Comparison of ENCODE assay signal across 16 cellular contexts in the genomic region with DNA sequence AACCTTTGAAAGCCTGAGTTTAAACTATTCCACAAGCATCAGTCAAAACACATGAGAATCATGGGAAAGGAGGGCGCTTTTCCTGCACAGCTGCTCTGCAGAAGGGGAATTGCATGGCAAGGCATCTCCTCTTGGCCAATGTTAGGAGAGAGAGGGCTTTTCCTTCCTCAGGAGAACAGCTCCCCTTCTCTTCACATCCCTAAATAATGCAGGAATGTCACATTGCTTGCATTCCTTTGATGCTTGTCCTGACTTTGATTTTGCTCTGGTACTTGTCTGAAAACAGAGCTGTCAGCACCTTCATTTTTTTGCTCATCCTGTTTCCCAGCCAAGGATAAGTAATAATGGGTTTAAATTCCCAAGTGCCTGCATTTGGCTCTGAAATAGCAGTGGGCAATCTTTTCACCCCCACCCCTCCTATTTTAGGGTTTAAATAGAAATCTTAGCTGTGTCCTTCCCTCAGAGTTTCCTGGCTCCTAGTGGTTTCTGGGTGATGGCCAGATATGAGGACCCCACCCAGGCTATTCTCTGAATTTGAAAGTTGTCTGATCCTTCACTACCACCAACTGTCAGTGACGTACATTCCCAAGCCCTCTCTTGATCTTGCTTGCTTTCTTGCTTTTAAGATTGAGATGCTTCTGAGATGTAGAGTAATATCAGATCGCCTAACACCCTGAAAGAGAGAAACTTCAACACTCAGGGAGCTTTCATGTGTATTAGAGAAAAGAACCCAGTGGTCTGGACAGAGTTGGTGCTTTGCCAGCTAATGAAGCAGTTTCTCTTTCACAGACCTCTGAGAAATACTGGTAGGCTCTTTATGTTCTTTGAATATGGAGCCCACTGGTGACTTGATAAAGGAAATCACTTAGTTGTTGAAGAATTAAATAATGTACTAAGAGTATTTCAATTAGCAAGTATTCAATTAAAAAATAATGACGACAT.
DNase-seq lines count a peak whose midpoint lies in the region; ATAC-seq, FAIRE-seq and TF ChIP-seq lines count a peak whose summit lies in the region.
"Had no signal": no experiment of that assay in that cellular context is flagged by ENCODE, and none has a peak within 500 bp of the region (broad histone marks: within the 10 kb centered on the region; RNA-seq: fewer than 3 reads in every experiment).

No MANE protein-coding gene starts in this region.

- no peak overlapping the region for H2AFZ ChIP-seq in endothelial cell of umbilical vein (ENCODE audit: low read depth, low read length)

- no peaks in the 10 kb centered on the region for H3K36me3 Mint-ChIP-seq in stimulated activated memory B cell treated with anti-CD40 and anti-IgM and Interleukin-4, amounts not matched to agents 10 μg/mL and 1 μg/mL and 100 μg/mL, for 72 hours

- H3K4me3 ChIP-seq in cardiac muscle cell (no peak overlapping the region), endothelial cell of umbilical vein (replicated peaks in 1 of 3; ENCODE audit: insufficient read depth in 1 of 3, low read depth in 1 of 3, low read length in 3 of 3) (no peak overlapping the region), lower lobe of right lung (no peak overlapping the region), adrenal gland (no peak overlapping the region)
- H3K4me3 ChIP-seq: tibial nerve had no signal

- H3K9ac ChIP-seq in endothelial cell of umbilical vein (replicated peaks; ENCODE audit: extremely low read depth, insufficient read depth, low read length) = no peak overlapping the region

- WGBS in adrenal gland, 4 donors = 77 to 79% (median 78%) methylated on average over 4 of the region's 4 CpGs

- TF ChIP-seq POLR2A in endothelial cell of umbilical vein (IDR thresholded peaks at IDR 0.05; ENCODE audit: low read depth, low read length) (no peak), adrenal gland (IDR thresholded peaks at IDR 0.05) (no peak)

- H3K27me3 ChIP-seq in cardiac muscle cell = no peaks in the 10 kb centered on the region
- peaks cover 0 to 3% of the 10 kb centered on the region in 2 experiments for H3K27me3 ChIP-seq in endothelial cell of umbilical vein (ENCODE audit: control insufficient read depth in 2 of 2, insufficient read depth in 2 of 2, low read length in 2 of 2)
- H3K27me3 ChIP-seq in lower lobe of right lung (ENCODE audit: low read depth) = no peaks in the 10 kb centered on the region
- no peaks in the 10 kb centered on the region for H3K27me3 ChIP-seq in adrenal gland
- H3K27me3 ChIP-seq: tibial nerve had no signal

- no TSS peak for BruUV-seq in endothelial cell of umbilical vein (replicated peaks; lab: Mats Ljungman, UMichigan)

- H3K4me1 ChIP-seq in cardiac muscle cell (ENCODE audit: low read depth) = peaks cover 10% of the 10 kb centered on the region
- no peaks in the 10 kb centered on the region for H3K4me1 ChIP-seq in endothelial cell of umbilical vein (ENCODE audit: control insufficient read depth, extremely low read depth, insufficient read depth, low read length)
- H3K4me1 ChIP-seq in lower lobe of right lung = no peaks in the 10 kb centered on the region
- no peaks in the 10 kb centered on the region for H3K4me1 ChIP-seq in adrenal gland (replicated peaks in 1 of 2)

- dilution Hi-C loops in endothelial cell of umbilical vein (cut with MboI; ENCODE audit: extremely low pct_ligation_motif_present, low sequenced_read_pairs) = no loop called here

- ATAC-seq in left ventricle myocardium superior (no peak), lower lobe of right lung (peak; percentile 29 to 38), GM19467 (IDR thresholded peaks at IDR 0.05; ENCODE audit: unreplicated experiment) (no peak)
- ATAC-seq in stimulated activated memory B cell treated with anti-CD40 and anti-IgM and Interleukin-4, amounts not matched to agents 10 μg/mL and 1 μg/mL and 100 μg/mL, for 72 hours = no peak
- ATAC-seq: esophagus mucosa, Panc1 had no signal

- H3K9me3 ChIP-seq in cardiac muscle cell (ENCODE audit: low read depth) = no peaks in the 10 kb centered on the region
- H3K9me3 ChIP-seq in endothelial cell of umbilical vein (replicated peaks; ENCODE audit: control insufficient read depth, insufficient read depth, low read length) = no peaks in the 10 kb centered on the region
- H3K9me3 ChIP-seq in lower lobe of right lung = no peaks in the 10 kb centered on the region
- no peaks in the 10 kb centered on the region for H3K9me3 ChIP-seq in adrenal gland (replicated peaks in 1 of 3)
- H3K9me3 ChIP-seq: tibial nerve had no signal

- no peaks in the 10 kb centered on the region for H3K4me1 Mint-ChIP-seq in stimulated activated memory B cell treated with anti-CD40 and anti-IgM and Interleukin-4, amounts not matched to agents 10 μg/mL and 1 μg/mL and 100 μg/mL, for 72 hours
- H3K4me1 Mint-ChIP-seq: activated CD4-positive, alpha-beta memory T cell treated with anti-CD3 and anti-CD28 coated beads, Interleukin-2, amount 10 ng/mL, durations not matched to agents 7 days and 5 days had no signal

- POLR2A ChIA-PET in endothelial cell of umbilical vein (lab: Charles Lee) = no interaction called here

- no peaks in the 10 kb centered on the region for H3K79me2 ChIP-seq in endothelial cell of umbilical vein (ENCODE audit: control insufficient read depth, insufficient read depth, low read length)

- H3K27ac ChIP-seq in cardiac muscle cell (peak overlapping the region; percentile 74), endothelial cell of umbilical vein (ENCODE audit: insufficient read depth, low read depth, low read length) (no peak overlapping the region), lower lobe of right lung (no peak overlapping the region), adrenal gland (no peak overlapping the region)
- H3K27ac ChIP-seq: tibial nerve had no signal

- CTCF ChIA-PET in endothelial cell of umbilical vein (lab: Charles Lee) = interaction anchor here (0.9 to 1.4 kb wide), 4 partner anchors 12 to 44 kb away, joined by 3 read pairs; no protein-coding TSS in a partner anchor

- no peak overlapping the region for H3K4me3 Mint-ChIP-seq in stimulated activated memory B cell treated with anti-CD40 and anti-IgM and Interleukin-4, amounts not matched to agents 10 μg/mL and 1 μg/mL and 100 μg/mL, for 72 hours
- H3K4me3 Mint-ChIP-seq: activated CD4-positive, alpha-beta memory T cell treated with anti-CD3 and anti-CD28 coated beads, Interleukin-2, amount 10 ng/mL, durations not matched to agents 7 days and 5 days had no signal

- DNase-seq in cardiac muscle cell (ENCODE audit: low read depth in 1 of 2, low spot score in 1 of 2) = peak; percentile 64 to 74
- no peak for DNase-seq in left ventricle myocardium superior
- DNase-seq in endothelial cell of umbilical vein (ENCODE audit: low read depth, low spot score) = peak; percentile 14
- no peak for DNase-seq in lower lobe of right lung
- no peak for DNase-seq in UCSD-AML1 (lab: John Stamatoyannopoulos, UW; ENCODE audit: unreplicated experiment)
- DNase-seq in adrenal gland = no peak
- DNase-seq: activated CD4-positive, alpha-beta memory T cell treated with anti-CD3 and anti-CD28 coated beads, Interleukin-2, amount 10 ng/mL, durations not matched to agents 7 days and 5 days; activated effector memory CD4-positive, alpha-beta T cell treated with Interleukin-2 at 50 U/mL for 16 hours; central memory CD4-positive, alpha-beta T cell; kidney glomerular epithelial cell; MV-4-11 had no signal

- no peak for FAIRE-seq in endothelial cell of umbilical vein (lab: Jason Lieb, UNC)

- intact Hi-C loops in left ventricle myocardium superior (cut with micrococcal nuclease) = no loop called here
- intact Hi-C loops in endothelial cell of umbilical vein (cut with micrococcal nuclease) = no loop called here
- intact Hi-C loops in lower lobe of right lung (cut with DNase I) = no loop called here
- intact Hi-C loops in adrenal gland (cut with DNase I) = no loop called here

- H3K9me3 Mint-ChIP-seq in stimulated activated memory B cell treated with anti-CD40 and anti-IgM and Interleukin-4, amounts not matched to agents 10 μg/mL and 1 μg/mL and 100 μg/mL, for 72 hours = no peaks in the 10 kb centered on the region
- H3K9me3 Mint-ChIP-seq: activated CD4-positive, alpha-beta memory T cell treated with anti-CD3 and anti-CD28 coated beads, Interleukin-2, amount 10 ng/mL, durations not matched to agents 7 days and 5 days had no signal

- no peaks in the 10 kb centered on the region for H3K9me1 ChIP-seq in endothelial cell of umbilical vein (replicated peaks; ENCODE audit: control insufficient read depth, extremely low read depth, insufficient read depth, low read length)

- peaks cover 26% of the 10 kb centered on the region for H3K27me3 Mint-ChIP-seq in stimulated activated memory B cell treated with anti-CD40 and anti-IgM and Interleukin-4, amounts not matched to agents 10 μg/mL and 1 μg/mL and 100 μg/mL, for 72 hours

- TF ChIP-seq CTCF in cardiac muscle cell (IDR thresholded peaks at IDR 0.05; ENCODE audit: low read depth, low read length) = no peak
- TF ChIP-seq CTCF in endothelial cell of umbilical vein (IDR thresholded peaks at IDR 0.05; ENCODE audit: extremely low read depth in 1 of 2, insufficient read depth in 1 of 2, low read depth in 1 of 2, low read length in 2 of 2) = no peak
- TF ChIP-seq CTCF in lower lobe of right lung (IDR thresholded peaks at IDR 0.05) = no peak
- no peak for TF ChIP-seq CTCF in adrenal gland (IDR thresholded peaks at IDR 0.05)

- no peak overlapping the region for H3K27ac Mint-ChIP-seq in stimulated activated memory B cell treated with anti-CD40 and anti-IgM and Interleukin-4, amounts not matched to agents 10 μg/mL and 1 μg/mL and 100 μg/mL, for 72 hours
- H3K27ac Mint-ChIP-seq: activated CD4-positive, alpha-beta memory T cell treated with anti-CD3 and anti-CD28 coated beads, Interleukin-2, amount 10 ng/mL, durations not matched to agents 7 days and 5 days had no signal

- H3K4me2 ChIP-seq in endothelial cell of umbilical vein (ENCODE audit: insufficient read depth, low read length) = no peak overlapping the region

- H3K36me3 ChIP-seq in cardiac muscle cell = no peaks in the 10 kb centered on the region
- no peaks in the 10 kb centered on the region for H3K36me3 ChIP-seq in endothelial cell of umbilical vein (ENCODE audit: control insufficient read depth in 2 of 2, extremely low read depth in 1 of 2, insufficient read depth in 2 of 2, low read length in 2 of 2)
- no peaks in the 10 kb centered on the region for H3K36me3 ChIP-seq in lower lobe of right lung
- H3K36me3 ChIP-seq in adrenal gland (replicated peaks in 1 of 2) = no peaks in the 10 kb centered on the region
- H3K36me3 ChIP-seq: tibial nerve had no signal

- H4K20me1 ChIP-seq in endothelial cell of umbilical vein (replicated peaks; ENCODE audit: control insufficient read depth, extremely low read depth, insufficient read depth, low read length) = no peaks in the 10 kb centered on the region

TF ChIP-seq in endothelial cell of umbilical vein, 7 proteins besides CTCF, POLR2A, EP300 and RAD21 (continues in another document):
- TF ChIP-seq MYC (IDR thresholded peaks at IDR 0.05; ENCODE audit: low read depth, low read length) = no peak
- no peak for TF ChIP-seq GATA2 (IDR thresholded peaks at IDR 0.05; ENCODE audit: insufficient read depth, insufficient read length, low read depth, low read length)
- TF ChIP-seq FOS (IDR thresholded peaks at IDR 0.05; ENCODE audit: borderline replicate concordance, insufficient read depth, low read length) = no peak
- TF ChIP-seq EZH2 (IDR thresholded peaks at IDR 0.05; ENCODE audit: borderline replicate concordance, low read depth, low read length, severe bottlenecking) = no peak
- no peak for TF ChIP-seq JUN (IDR thresholded peaks at IDR 0.05; ENCODE audit: borderline replicate concordance, insufficient read depth, insufficient read length, low read depth)

Comparison
In these comparisons a context has a peak if more than half of its experiments do, and no peak if none do; other contexts are left out.
1. DNase-seq: peak in cardiac muscle cell (2 of 2) and endothelial cell of umbilical vein (single experiment); none in left ventricle myocardium superior (single experiment), lower lobe of right lung (single experiment), UCSD-AML1 (single experiment) and adrenal gland (0 of 7).
2. ATAC-seq: peak in lower lobe of right lung (2 of 2); none in left ventricle myocardium superior (single experiment), stimulated activated memory B cell treated with anti-CD40 and anti-IgM and Interleukin-4, amounts not matched to agents 10 μg/mL and 1 μg/mL and 100 μg/mL, for 72 hours (single experiment) and GM19467 (single experiment).